In genomic region chrX:42797646-42798045, GRCh38 we compare ENCODE assay signal across 1 cellular context.
TF ChIP-seq lines count a peak whose summit lies in the region.

No MANE protein-coding gene starts in this region.

TF ChIP-seq in HEK293, 187 proteins besides CTCF, POLR2A, EP300 and RAD21 (continued from another document):
- TF ChIP-seq ZNF585B (tag by site-specific recombination; IDR thresholded peaks at IDR 0.05) = no peak
- TF ChIP-seq, protein P1, sequence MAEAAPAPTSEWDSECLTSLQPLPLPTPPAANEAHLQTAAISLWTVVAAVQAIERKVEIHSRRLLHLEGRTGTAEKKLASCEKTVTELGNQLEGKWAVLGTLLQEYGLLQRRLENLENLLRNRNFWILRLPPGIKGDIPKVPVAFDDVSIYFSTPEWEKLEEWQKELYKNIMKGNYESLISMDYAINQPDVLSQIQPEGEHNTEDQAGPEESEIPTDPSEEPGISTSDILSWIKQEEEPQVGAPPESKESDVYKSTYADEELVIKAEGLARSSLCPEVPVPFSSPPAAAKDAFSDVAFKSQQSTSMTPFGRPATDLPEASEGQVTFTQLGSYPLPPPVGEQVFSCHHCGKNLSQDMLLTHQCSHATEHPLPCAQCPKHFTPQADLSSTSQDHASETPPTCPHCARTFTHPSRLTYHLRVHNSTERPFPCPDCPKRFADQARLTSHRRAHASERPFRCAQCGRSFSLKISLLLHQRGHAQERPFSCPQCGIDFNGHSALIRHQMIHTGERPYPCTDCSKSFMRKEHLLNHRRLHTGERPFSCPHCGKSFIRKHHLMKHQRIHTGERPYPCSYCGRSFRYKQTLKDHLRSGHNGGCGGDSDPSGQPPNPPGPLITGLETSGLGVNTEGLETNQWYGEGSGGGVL (tag by site-specific recombination; IDR thresholded peaks at IDR 0.05) = no peak
- no peak for TF ChIP-seq ZEB2 (tag by site-specific recombination; IDR thresholded peaks at IDR 0.05)
- TF ChIP-seq ZNF148 (tag by site-specific recombination; IDR thresholded peaks at IDR 0.05; ENCODE audit: borderline replicate concordance) = no peak
- no peak for TF ChIP-seq ZNF223 (tag by site-specific recombination; IDR thresholded peaks at IDR 0.05)
- TF ChIP-seq ZNF501 (tag by site-specific recombination; IDR thresholded peaks at IDR 0.05) = no peak
